In genomic region chr2:153623020-153623419, GRCh38 we compare ENCODE assay signal across 31 cellular contexts.
"Had no signal": no experiment of that assay in that cellular context is flagged by ENCODE, and none has a peak within 500 bp of the region (broad histone marks: within the 10 kb centered on the region; RNA-seq: fewer than 3 reads in every experiment).

No MANE protein-coding gene starts in this region.

- H3K9me3 ChIP-seq: MG63 had no signal

- H3K4me2 ChIP-seq: KMS-11 had no signal

- H3K9ac ChIP-seq: KMS-11 had no signal

- H3K36me3 ChIP-seq: MG63 had no signal

- DNase-seq: KG1, MG63, MM.1S, MV-4-11, NCI-H1048, NCI-H1092, NCI-H1092 treated with DMSO at 0.1 percent for 48 hours, NCI-H1105, NCI-H1105 treated with DMSO at 0.1 percent for 48 hours, NCI-H1417, NCI-H1417 treated with DMSO at 0.1 percent for 48 hours, NCI-H1436, NCI-H1436 treated with DMSO at 0.1 percent for 48 hours, NCI-H146, NCI-H1694, NCI-H1694 treated with DMSO at 0.1 percent for 48 hours, NCI-H187, NCI-H187 treated with DMSO at 0.1 percent for 48 hours, NCI-H1930, NCI-H2029, NCI-H2029 treated with DMSO at 0.1 percent for 48 hours, NCI-H2081, NCI-H2081 treated with DMSO at 0.1 percent for 48 hours, NCI-H2107, NCI-H2171, NCI-H2227 treated with DMSO at 0.1 percent for 48 hours, NCI-H226, NCI-H345, NCI-H446, NCI-H446 treated with DMSO at 0.1 percent for 48 hours had no signal

- H3K27me3 ChIP-seq: MG63 had no signal

- H3K4me3 ChIP-seq: MG63 had no signal

- H3K27ac ChIP-seq: KMS-11 had no signal
